Comparison of ENCODE assay signal across 18 cellular contexts in the genomic region with DNA sequence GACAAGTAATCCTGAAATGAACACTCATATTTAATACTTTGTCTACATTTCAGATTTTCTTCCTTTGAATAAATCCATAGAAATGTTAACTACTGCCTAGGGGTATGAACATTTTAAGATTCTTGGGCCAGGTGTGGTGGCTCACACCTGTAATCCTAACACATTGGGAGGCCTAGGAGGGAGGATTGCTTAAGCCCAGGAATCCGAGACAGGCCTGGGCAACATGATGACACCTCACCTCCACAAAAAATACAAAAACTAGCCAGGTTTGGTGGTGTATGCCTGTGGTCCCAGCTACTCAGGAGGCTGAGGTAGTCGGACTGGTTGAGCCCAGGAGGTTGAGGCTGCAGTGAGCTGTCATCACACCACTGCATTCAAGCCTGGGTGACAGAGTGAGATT.
"Had no signal": no experiment of that assay in that cellular context is flagged by ENCODE, and none has a peak within 500 bp of the region (broad histone marks: within the 10 kb centered on the region; RNA-seq: fewer than 3 reads in every experiment).

No MANE protein-coding gene starts in this region.

- H3K4me3 ChIP-seq: coronary artery, dorsolateral prefrontal cortex, esophagus muscularis mucosa, gastroesophageal sphincter, heart left ventricle, hepatocyte, left lung, lower lobe of right lung had no signal

- H3K9me3 ChIP-seq: esophagus muscularis mucosa, gastroesophageal sphincter, left lung, lower lobe of right lung had no signal

- H2AFZ ChIP-seq: hepatocyte had no signal

- H3K4me2 ChIP-seq: hepatocyte had no signal

- DNase-seq: dermis blood vessel endothelial cell; dorsolateral prefrontal cortex; effector CD4-positive, alpha-beta T cell; effector memory CD4-positive, alpha-beta T cell; heart left ventricle; hypothalamus; immature natural killer cell; left cardiac atrium; left lung; left ventricle myocardium superior; lower lobe of right lung; mesendoderm; midbrain had no signal

- H3K36me3 ChIP-seq: esophagus muscularis mucosa, gastroesophageal sphincter, heart left ventricle, left lung, lower lobe of right lung had no signal

- H3K27ac ChIP-seq: coronary artery, dorsolateral prefrontal cortex, esophagus muscularis mucosa, foreskin keratinocyte, gastroesophageal sphincter, heart left ventricle, hepatocyte, left lung, lower lobe of right lung had no signal

- H3K27me3 ChIP-seq: dorsolateral prefrontal cortex, esophagus muscularis mucosa, foreskin keratinocyte, gastroesophageal sphincter, heart left ventricle, hepatocyte, left lung had no signal

- H3K4me1 ChIP-seq: esophagus muscularis mucosa, foreskin keratinocyte, gastroesophageal sphincter, heart left ventricle, left lung, lower lobe of right lung had no signal

- ATAC-seq: foreskin keratinocyte, gastroesophageal sphincter, heart left ventricle, left cardiac atrium, left lung, left ventricle myocardium superior, lower lobe of right lung had no signal
